In genomic region chr19:23395041-23395721, GRCh38 we compare ENCODE assay signal across 8 cellular contexts. TPM values are rescaled to one million over a fixed set of nuclear protein-coding genes. Genes with fewer than 3 reads are reported as not detected.
DNase-seq lines count a peak whose midpoint lies in the region; TF ChIP-seq lines count a peak whose summit lies in the region.

TSS of gene ZNF91 (minus strand) at chr19:23395471. CDS start at chr19:23395354, 117 bp downstream.

- H3K36me3 ChIP-seq in Loucy (ENCODE audit: insufficient read depth, low read length) (no peaks in the 10 kb centered on the region), thymus (ENCODE audit: control insufficient read depth, insufficient read depth) (peaks cover 6% of the 10 kb centered on the region)

- H3K4me2 ChIP-seq in Loucy (ENCODE audit: low read depth, low read length, poor library complexity, severe bottlenecking): peak within 1 kb of the TSS; percentile 98

- peak; percentile 97 for DNase-seq in ELR (ENCODE audit: low read depth)
- peak; percentile 95 for DNase-seq in H4 (ENCODE audit: low spot score)
- DNase-seq in SKM-1 treated with dmso at 0.1 percent for 144 hours (lab: John Stamatoyannopoulos, UW; ENCODE audit: unreplicated experiment): peak; percentile 96
- DNase-seq in activated naive CD8-positive, alpha-beta T cell treated with anti-CD3 and anti-CD28 coated beads for 36 hours: peak; percentile 90
- peak; percentile 91 to 99 (median 98) for DNase-seq in head of caudate nucleus
- DNase-seq in osteocyte (ENCODE audit: extremely low spot score, unreplicated experiment): peak; percentile 96

- no peaks in the 10 kb centered on the region for H3K27me3 Mint-ChIP-seq in activated naive CD8-positive, alpha-beta T cell treated with anti-CD3 and anti-CD28 coated beads for 36 hours
- no peaks in the 10 kb centered on the region for H3K27me3 Mint-ChIP-seq in osteocyte (ENCODE audit: unreplicated experiment)

- peaks cover 37% of the 10 kb centered on the region for H4K20me1 ChIP-seq in Loucy (ENCODE audit: insufficient read depth, low read length, poor library complexity, severe bottlenecking)

- H3K4me1 ChIP-seq in Loucy (ENCODE audit: insufficient read depth, low read length, poor library complexity, severe bottlenecking) (peaks cover 28% of the 10 kb centered on the region), thymus (ENCODE audit: control insufficient read depth, insufficient read depth, low read length) (no peaks in the 10 kb centered on the region)

- peaks cover 6% of the 10 kb centered on the region for H3K9me3 Mint-ChIP-seq in activated naive CD8-positive, alpha-beta T cell treated with anti-CD3 and anti-CD28 coated beads for 36 hours
- peaks cover 9% of the 10 kb centered on the region for H3K9me3 Mint-ChIP-seq in osteocyte (ENCODE audit: unreplicated experiment)

- peak within 1 kb of the TSS; percentile 71 for H2AFZ ChIP-seq in Loucy (ENCODE audit: low read length)

- H3K79me2 ChIP-seq in Loucy (ENCODE audit: insufficient read depth, low read length): peaks cover 47% of the 10 kb centered on the region

- no peak for TF ChIP-seq CTCF in Loucy (conservative IDR thresholded peaks at IDR 0.05; ENCODE audit: low read length)
- TF ChIP-seq CTCF in osteocyte (IDR thresholded peaks at IDR 0.05): no peak

- intact Hi-C loops in head of caudate nucleus (cut with DNase I): no loop called here

- H3K4me1 Mint-ChIP-seq in activated naive CD8-positive, alpha-beta T cell treated with anti-CD3 and anti-CD28 coated beads for 36 hours: peaks cover 19% of the 10 kb centered on the region
- H3K4me1 Mint-ChIP-seq in osteocyte (ENCODE audit: unreplicated experiment): peaks cover 26% of the 10 kb centered on the region

- no peaks in the 10 kb centered on the region for H3F3A ChIP-seq in Loucy (ENCODE audit: low read depth)

- H3K27ac ChIP-seq in thymus (ENCODE audit: low read depth): peak within 1 kb of the TSS; percentile 97

- peak within 1 kb of the TSS; percentile 97 for H3K9ac ChIP-seq in Loucy (ENCODE audit: low read depth, low read length, poor library complexity, severe bottlenecking)

- under 1% methylated on average over 32 of the region's 32 CpGs for WGBS in thymus

- no peaks in the 10 kb centered on the region for H3K9me2 ChIP-seq in Loucy (replicated peaks; ENCODE audit: low read depth, low read length)

- peak within 1 kb of the TSS; percentile 97 for H3K27ac Mint-ChIP-seq in activated naive CD8-positive, alpha-beta T cell treated with anti-CD3 and anti-CD28 coated beads for 36 hours
- H3K27ac Mint-ChIP-seq in osteocyte (ENCODE audit: unreplicated experiment): peak within 1 kb of the TSS; percentile 100

- peaks cover 42% of the 10 kb centered on the region for H3K36me3 Mint-ChIP-seq in activated naive CD8-positive, alpha-beta T cell treated with anti-CD3 and anti-CD28 coated beads for 36 hours
- H3K36me3 Mint-ChIP-seq in osteocyte (ENCODE audit: unreplicated experiment): peaks cover 27% of the 10 kb centered on the region

- H3K27me3 ChIP-seq in Loucy (ENCODE audit: insufficient read depth, low read length, poor library complexity, severe bottlenecking) (peaks cover 4% of the 10 kb centered on the region), thymus (ENCODE audit: control insufficient read depth, insufficient read depth) (no peaks in the 10 kb centered on the region)

- H3K4me3 ChIP-seq in Loucy (ENCODE audit: low read length, poor library complexity, severe bottlenecking): peak within 1 kb of the TSS; percentile 97
- H3K4me3 ChIP-seq in thymus (ENCODE audit: low read length): peak within 1 kb of the TSS; percentile 84

- no peaks in the 10 kb centered on the region for H3K9me3 ChIP-seq in Loucy (ENCODE audit: insufficient read depth, low read depth, low read length)
- H3K9me3 ChIP-seq in thymus (ENCODE audit: control insufficient read depth): no peaks in the 10 kb centered on the region

- H3K4me3 Mint-ChIP-seq in activated naive CD8-positive, alpha-beta T cell treated with anti-CD3 and anti-CD28 coated beads for 36 hours: peak within 1 kb of the TSS; percentile 97
- peak within 1 kb of the TSS; percentile 99 for H3K4me3 Mint-ChIP-seq in osteocyte (ENCODE audit: unreplicated experiment)

RNA-seq across cellular contexts. Expression of gene ZNF91, which starts in this region (rescaled TPM):
- total RNA-seq in H4 (2014; rRNA removed; shearing (Covaris generic)): 7.5 and 8.2 TPM in 2 replicates
- 10 to 100 TPM; 25.3 to 29.1 TPM for total RNA-seq in activated naive CD8-positive, alpha-beta T cell treated with anti-CD3 and anti-CD28 coated beads for 36 hours
- 29.9 and 31.7 TPM in 2 replicates for total RNA-seq in osteocyte
- polyA plus RNA-seq in thymus: 17.8 TPM

Comparison
In these comparisons a context has a peak if more than half of its experiments do, and no peak if none do; other contexts are left out.
1. Peak in every context shown above with its lines: DNase-seq, H3K4me3 ChIP-seq and H3K27ac ChIP-seq.